ENCODE assay signal across 8 cellular contexts in genomic region chr3:33717866-33718594, GRCh38. TPM values are rescaled to one million over a fixed set of nuclear protein-coding genes. Genes with fewer than 3 reads are reported as not detected.
DNase-seq lines count a peak whose midpoint lies in the region; TF ChIP-seq lines count a peak whose summit lies in the region.

CLASP2 (minus strand) TSS chr3:33718254; CDS start chr3:33718002, 252 bp downstream.

- TF ChIP-seq CTCF in GM20000 (IDR thresholded peaks at IDR 0.05; ENCODE audit: extremely low read depth, missing control alignments): no peak
- TF ChIP-seq CTCF in endodermal cell (conservative IDR thresholded peaks at IDR 0.05): peak; percentile 29

- H3K4me1 ChIP-seq in endodermal cell (ENCODE audit: control insufficient read depth, insufficient read depth, low read length): no peaks in the 10 kb centered on the region
- peaks cover 7% of the 10 kb centered on the region for H3K4me1 ChIP-seq in mesodermal cell (ENCODE audit: control insufficient read depth, insufficient read depth, low read length, poor library complexity, severe bottlenecking)

- H3K27me3 Mint-ChIP-seq in endodermal cell (ENCODE audit: insufficient read depth): no peaks in the 10 kb centered on the region

- H3K9me3 ChIP-seq in endodermal cell (ENCODE audit: control insufficient read depth, low read length) (no peaks in the 10 kb centered on the region), mesodermal cell (ENCODE audit: control insufficient read depth, low read length) (no peaks in the 10 kb centered on the region)

- H3K4me3 ChIP-seq in endodermal cell (ENCODE audit: low read length): peak within 1 kb of the TSS; percentile 99
- peak within 1 kb of the TSS; percentile 80 for H3K4me3 ChIP-seq in mesodermal cell (ENCODE audit: extremely low read depth, insufficient read depth, low read length, poor library complexity, severe bottlenecking)

- peak within 1 kb of the TSS; percentile 96 for H3K27ac Mint-ChIP-seq in endodermal cell

- 0 to 1% methylated on average over 6 to 68 of the region's 68 CpGs for WGBS in endodermal cell (ENCODE audit: insufficient coverage in 1 of 2, insufficient read length in 1 of 2), 2 experiments
- WGBS in mesodermal cell (ENCODE audit: insufficient coverage in 2 of 2), 2 experiments: 0% methylated on average over 34 to 45 of the region's 68 CpGs

- peaks cover 3% of the 10 kb centered on the region for H3K36me3 Mint-ChIP-seq in endodermal cell (ENCODE audit: low read depth)

- no peaks in the 10 kb centered on the region for H3K9me3 Mint-ChIP-seq in endodermal cell

- DNase-seq in COLO668 (lab: John Stamatoyannopoulos, UW; ENCODE audit: unreplicated experiment): peak; percentile 82
- peak; percentile 91 for DNase-seq in GM20000 (ENCODE audit: low spot score)
- peak; percentile 46 for DNase-seq in HS-5 (ENCODE audit: low read depth)
- DNase-seq in NOMO-1 treated with dmso at 0.1 percent for 144 hours (lab: John Stamatoyannopoulos, UW; ENCODE audit: unreplicated experiment): peak; percentile 89
- DNase-seq in activated CD8-positive, alpha-beta memory T cell treated with anti-CD3 and anti-CD28 coated beads for 48 hours (ENCODE audit: low read depth in 2 of 3, low spot score in 2 of 3): peak; percentile 67 to 74 (median 71)
- peak; percentile 94 for DNase-seq in endodermal cell
- peak; percentile 78 for DNase-seq in stimulated activated CD8-positive, alpha-beta memory T cell treated with anti-CD3 and anti-CD28 coated beads, Interleukin-15, amount 100 ng/mL, for 24 hours (ENCODE audit: low read depth)

- H3K36me3 ChIP-seq in endodermal cell (ENCODE audit: control insufficient read depth, insufficient read depth, low read length) (no peaks in the 10 kb centered on the region), mesodermal cell (ENCODE audit: control insufficient read depth, insufficient read depth, low read length) (peaks cover 5% of the 10 kb centered on the region)

- peak within 1 kb of the TSS; percentile 84 for H3K9ac ChIP-seq in endodermal cell (ENCODE audit: extremely low read depth, low read length, poor library complexity, severe bottlenecking)

- no peaks in the 10 kb centered on the region for H3K27me3 ChIP-seq in endodermal cell (ENCODE audit: control insufficient read depth, insufficient read depth, low read length, poor library complexity, severe bottlenecking)

- no peak within 1 kb of the TSS for H3K4me3 Mint-ChIP-seq in endodermal cell

- peaks cover 9% of the 10 kb centered on the region for H3K4me1 Mint-ChIP-seq in endodermal cell

- H3K27ac ChIP-seq in endodermal cell (ENCODE audit: low read depth, low read length): peak within 1 kb of the TSS; percentile 78
- peak within 1 kb of the TSS; percentile 95 for H3K27ac ChIP-seq in mesodermal cell (ENCODE audit: low read depth, low read length, severe bottlenecking)

RNA-seq across cellular contexts. Expression of gene CLASP2, which starts in this region (rescaled TPM):
- total RNA-seq in endodermal cell: 10 to 100 TPM; 65.0 to 74.8 TPM
- polyA plus RNA-seq in endodermal cell (2013, experiment 1 of 2): 58.2 TPM
- polyA plus RNA-seq in endodermal cell (2013, experiment 2 of 2): 57.2 TPM
- polyA plus RNA-seq in mesodermal cell (2013, experiment 1 of 2): 41.9 TPM
- 42.5 TPM for polyA plus RNA-seq in mesodermal cell (2013, experiment 2 of 2)

Comparison
In these comparisons a context has a peak if more than half of its experiments do, and no peak if none do; other contexts are left out.
1. Peak in every context shown above with its lines: DNase-seq, H3K4me3 ChIP-seq and H3K27ac ChIP-seq.